ENCODE assay signal across 1 cellular context in the genomic region with DNA sequence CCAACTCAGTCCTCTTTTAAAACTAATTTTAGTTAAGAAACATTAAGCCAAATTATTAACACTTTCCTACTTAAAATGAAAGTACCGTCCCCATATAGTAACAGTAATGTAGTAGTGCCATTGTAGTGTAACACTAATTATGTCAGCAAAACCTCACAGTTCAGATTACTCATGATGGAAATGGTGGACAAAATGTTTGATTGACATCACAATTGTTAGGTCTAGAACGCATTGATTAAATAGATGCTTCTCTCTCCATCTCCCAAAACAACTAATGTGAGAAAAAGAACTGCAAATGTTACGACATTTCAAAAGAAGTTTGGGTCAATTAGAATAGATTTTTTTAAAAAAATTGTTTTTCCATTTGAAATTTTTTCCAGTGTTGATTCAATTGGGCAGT.
TF ChIP-seq lines count a peak whose summit lies in the region.

No MANE protein-coding gene starts in this region.

TF ChIP-seq in HepG2, 621 proteins besides CTCF, POLR2A, EP300 and RAD21:
- TF ChIP-seq ESRRA (CRISPR knock-in tag; IDR thresholded peaks at IDR 0.05; ENCODE audit: low read depth) (no peak), HNRNPL (IDR thresholded peaks at IDR 0.05; ENCODE audit: low read depth, low read length) (no peak), HDAC1 (CRISPR knock-in tag; IDR thresholded peaks at IDR 0.05) (no peak), ZNF703 (CRISPR knock-in tag; IDR thresholded peaks at IDR 0.05; ENCODE audit: borderline replicate concordance) (no peak), GPN1 (CRISPR knock-in tag; IDR thresholded peaks at IDR 0.05; ENCODE audit: borderline replicate concordance) (no peak), IKZF4 (CRISPR knock-in tag; IDR thresholded peaks at IDR 0.05; ENCODE audit: borderline replicate concordance, low read depth, not compliant biosample characterization) (no peak), POLR2G (IDR thresholded peaks at IDR 0.05; ENCODE audit: low read depth, low read length) (no peak), POLR2AphosphoS2 (IDR thresholded peaks at IDR 0.05; ENCODE audit: low read depth, low read length) (no peak), MZF1 (CRISPR knock-in tag; IDR thresholded peaks at IDR 0.05; ENCODE audit: borderline replicate concordance) (no peak), RCOR2 (CRISPR knock-in tag; IDR thresholded peaks at IDR 0.05) (no peak), DR1 (CRISPR knock-in tag; IDR thresholded peaks at IDR 0.05) (no peak), GATAD1 (CRISPR knock-in tag; IDR thresholded peaks at IDR 0.05) (no peak), YEATS2 (CRISPR knock-in tag; IDR thresholded peaks at IDR 0.05; ENCODE audit: borderline replicate concordance) (no peak), IRX3 (CRISPR knock-in tag; IDR thresholded peaks at IDR 0.05; ENCODE audit: borderline replicate concordance, low read depth) (no peak)
- TF ChIP-seq, protein P1, sequence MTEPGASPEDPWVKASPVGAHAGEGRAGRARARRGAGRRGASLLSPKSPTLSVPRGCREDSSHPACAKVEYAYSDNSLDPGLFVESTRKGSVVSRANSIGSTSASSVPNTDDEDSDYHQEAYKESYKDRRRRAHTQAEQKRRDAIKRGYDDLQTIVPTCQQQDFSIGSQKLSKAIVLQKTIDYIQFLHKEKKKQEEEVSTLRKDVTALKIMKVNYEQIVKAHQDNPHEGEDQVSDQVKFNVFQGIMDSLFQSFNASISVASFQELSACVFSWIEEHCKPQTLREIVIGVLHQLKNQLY (CRISPR knock-in tag; IDR thresholded peaks at IDR 0.05), result no peak
- TF ChIP-seq, protein P2, sequence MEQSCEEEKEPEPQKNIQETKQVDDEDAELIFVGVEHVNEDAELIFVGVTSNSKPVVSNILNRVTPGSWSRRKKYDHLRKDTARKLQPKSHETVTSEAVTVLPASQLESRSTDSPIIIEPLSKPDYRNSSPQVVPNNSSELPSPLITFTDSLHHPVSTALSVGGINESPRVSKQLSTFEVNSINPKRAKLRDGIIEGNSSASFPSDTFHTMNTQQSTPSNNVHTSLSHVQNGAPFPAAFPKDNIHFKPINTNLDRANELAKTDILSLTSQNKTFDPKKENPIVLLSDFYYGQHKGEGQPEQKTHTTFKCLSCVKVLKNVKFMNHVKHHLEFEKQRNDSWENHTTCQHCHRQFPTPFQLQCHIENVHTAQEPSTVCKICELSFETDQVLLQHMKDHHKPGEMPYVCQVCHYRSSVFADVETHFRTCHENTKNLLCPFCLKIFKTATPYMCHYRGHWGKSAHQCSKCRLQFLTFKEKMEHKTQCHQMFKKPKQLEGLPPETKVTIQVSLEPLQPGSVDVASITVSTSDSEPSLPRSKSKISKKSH (CRISPR knock-in tag; IDR thresholded peaks at IDR 0.05; ENCODE audit: borderline replicate concordance), result no peak
- TF ChIP-seq, protein P3, sequence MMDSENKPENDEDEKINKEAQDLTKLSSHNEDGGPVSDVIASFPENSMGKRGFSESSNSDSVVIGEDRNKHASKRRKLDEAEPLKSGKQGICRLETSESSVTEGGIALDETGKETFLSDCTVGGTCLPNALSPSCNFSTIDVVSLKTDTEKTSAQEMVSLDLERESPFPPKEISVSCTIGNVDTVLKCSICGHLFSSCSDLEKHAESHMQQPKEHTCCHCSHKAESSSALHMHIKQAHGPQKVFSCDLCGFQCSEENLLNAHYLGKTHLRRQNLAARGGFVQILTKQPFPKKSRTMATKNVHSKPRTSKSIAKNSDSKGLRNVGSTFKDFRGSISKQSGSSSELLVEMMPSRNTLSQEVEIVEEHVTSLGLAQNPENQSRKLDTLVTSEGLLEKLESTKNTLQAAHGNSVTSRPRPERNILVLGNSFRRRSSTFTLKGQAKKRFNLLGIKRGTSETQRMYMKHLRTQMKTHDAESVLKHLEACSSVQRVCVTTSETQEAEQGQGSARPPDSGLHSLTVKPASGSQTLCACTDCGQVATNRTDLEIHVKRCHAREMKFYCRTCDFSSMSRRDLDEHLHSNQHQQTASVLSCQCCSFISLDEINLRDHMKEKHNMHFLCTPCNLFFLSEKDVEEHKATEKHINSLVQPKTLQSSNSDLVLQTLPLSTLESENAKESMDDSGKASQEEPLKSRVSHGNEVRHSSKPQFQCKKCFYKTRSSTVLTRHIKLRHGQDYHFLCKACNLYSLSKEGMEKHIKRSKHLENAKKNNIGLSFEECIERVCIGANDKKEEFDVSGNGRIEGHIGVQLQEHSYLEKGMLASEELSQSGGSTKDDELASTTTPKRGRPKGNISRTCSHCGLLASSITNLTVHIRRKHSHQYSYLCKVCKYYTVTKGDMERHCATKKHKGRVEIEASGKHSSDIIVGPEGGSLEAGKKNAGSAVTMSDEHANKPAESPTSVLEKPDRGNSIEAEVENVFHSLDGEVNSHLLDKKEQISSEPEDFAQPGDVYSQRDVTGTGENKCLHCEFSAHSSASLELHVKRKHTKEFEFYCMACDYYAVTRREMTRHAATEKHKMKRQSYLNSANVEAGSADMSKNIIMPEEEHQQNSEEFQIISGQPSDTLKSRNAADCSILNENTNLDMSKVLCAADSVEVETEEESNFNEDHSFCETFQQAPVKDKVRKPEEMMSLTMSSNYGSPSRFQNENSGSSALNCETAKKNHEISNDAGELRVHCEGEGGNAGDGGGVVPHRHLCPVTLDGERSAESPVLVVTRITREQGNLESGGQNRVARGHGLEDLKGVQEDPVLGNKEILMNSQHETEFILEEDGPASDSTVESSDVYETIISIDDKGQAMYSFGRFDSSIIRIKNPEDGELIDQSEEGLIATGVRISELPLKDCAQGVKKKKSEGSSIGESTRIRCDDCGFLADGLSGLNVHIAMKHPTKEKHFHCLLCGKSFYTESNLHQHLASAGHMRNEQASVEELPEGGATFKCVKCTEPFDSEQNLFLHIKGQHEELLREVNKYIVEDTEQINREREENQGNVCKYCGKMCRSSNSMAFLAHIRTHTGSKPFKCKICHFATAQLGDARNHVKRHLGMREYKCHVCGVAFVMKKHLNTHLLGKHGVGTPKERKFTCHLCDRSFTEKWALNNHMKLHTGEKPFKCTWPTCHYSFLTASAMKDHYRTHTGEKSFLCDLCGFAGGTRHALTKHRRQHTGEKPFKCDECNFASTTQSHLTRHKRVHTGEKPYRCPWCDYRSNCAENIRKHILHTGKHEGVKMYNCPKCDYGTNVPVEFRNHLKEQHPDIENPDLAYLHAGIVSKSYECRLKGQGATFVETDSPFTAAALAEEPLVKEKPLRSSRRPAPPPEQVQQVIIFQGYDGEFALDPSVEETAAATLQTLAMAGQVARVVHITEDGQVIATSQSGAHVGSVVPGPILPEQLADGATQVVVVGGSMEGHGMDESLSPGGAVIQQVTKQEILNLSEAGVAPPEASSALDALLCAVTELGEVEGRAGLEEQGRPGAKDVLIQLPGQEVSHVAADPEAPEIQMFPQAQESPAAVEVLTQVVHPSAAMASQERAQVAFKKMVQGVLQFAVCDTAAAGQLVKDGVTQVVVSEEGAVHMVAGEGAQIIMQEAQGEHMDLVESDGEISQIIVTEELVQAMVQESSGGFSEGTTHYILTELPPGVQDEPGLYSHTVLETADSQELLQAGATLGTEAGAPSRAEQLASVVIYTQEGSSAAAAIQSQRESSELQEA (CRISPR knock-in tag; IDR thresholded peaks at IDR 0.05; ENCODE audit: not compliant biosample characterization), result no peak
- TF ChIP-seq, protein P4, sequence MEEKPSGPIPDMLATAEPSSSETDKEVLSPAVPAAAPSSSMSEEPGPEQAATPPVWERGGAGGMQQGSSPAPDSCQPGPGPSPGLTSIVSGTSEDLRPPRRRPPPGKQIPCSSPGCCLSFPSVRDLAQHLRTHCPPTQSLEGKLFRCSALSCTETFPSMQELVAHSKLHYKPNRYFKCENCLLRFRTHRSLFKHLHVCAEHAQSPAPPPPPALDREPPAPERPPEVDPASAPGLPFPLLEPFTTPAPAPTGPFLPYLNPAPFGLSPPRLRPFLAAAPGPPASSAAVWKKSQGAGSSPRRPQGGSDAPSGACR (CRISPR knock-in tag; IDR thresholded peaks at IDR 0.05), result no peak
- TF ChIP-seq, protein P5, sequence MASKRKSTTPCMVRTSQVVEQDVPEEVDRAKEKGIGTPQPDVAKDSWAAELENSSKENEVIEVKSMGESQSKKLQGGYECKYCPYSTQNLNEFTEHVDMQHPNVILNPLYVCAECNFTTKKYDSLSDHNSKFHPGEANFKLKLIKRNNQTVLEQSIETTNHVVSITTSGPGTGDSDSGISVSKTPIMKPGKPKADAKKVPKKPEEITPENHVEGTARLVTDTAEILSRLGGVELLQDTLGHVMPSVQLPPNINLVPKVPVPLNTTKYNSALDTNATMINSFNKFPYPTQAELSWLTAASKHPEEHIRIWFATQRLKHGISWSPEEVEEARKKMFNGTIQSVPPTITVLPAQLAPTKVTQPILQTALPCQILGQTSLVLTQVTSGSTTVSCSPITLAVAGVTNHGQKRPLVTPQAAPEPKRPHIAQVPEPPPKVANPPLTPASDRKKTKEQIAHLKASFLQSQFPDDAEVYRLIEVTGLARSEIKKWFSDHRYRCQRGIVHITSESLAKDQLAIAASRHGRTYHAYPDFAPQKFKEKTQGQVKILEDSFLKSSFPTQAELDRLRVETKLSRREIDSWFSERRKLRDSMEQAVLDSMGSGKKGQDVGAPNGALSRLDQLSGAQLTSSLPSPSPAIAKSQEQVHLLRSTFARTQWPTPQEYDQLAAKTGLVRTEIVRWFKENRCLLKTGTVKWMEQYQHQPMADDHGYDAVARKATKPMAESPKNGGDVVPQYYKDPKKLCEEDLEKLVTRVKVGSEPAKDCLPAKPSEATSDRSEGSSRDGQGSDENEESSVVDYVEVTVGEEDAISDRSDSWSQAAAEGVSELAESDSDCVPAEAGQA (IDR thresholded peaks at IDR 0.05; ENCODE audit: low read depth), result no peak
- TF ChIP-seq, protein P5 (CRISPR knock-in tag; IDR thresholded peaks at IDR 0.05; ENCODE audit: borderline replicate concordance), result no peak
- TF ChIP-seq, protein P6, sequence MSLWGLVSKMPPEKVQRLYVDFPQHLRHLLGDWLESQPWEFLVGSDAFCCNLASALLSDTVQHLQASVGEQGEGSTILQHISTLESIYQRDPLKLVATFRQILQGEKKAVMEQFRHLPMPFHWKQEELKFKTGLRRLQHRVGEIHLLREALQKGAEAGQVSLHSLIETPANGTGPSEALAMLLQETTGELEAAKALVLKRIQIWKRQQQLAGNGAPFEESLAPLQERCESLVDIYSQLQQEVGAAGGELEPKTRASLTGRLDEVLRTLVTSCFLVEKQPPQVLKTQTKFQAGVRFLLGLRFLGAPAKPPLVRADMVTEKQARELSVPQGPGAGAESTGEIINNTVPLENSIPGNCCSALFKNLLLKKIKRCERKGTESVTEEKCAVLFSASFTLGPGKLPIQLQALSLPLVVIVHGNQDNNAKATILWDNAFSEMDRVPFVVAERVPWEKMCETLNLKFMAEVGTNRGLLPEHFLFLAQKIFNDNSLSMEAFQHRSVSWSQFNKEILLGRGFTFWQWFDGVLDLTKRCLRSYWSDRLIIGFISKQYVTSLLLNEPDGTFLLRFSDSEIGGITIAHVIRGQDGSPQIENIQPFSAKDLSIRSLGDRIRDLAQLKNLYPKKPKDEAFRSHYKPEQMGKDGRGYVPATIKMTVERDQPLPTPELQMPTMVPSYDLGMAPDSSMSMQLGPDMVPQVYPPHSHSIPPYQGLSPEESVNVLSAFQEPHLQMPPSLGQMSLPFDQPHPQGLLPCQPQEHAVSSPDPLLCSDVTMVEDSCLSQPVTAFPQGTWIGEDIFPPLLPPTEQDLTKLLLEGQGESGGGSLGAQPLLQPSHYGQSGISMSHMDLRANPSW (CRISPR knock-in tag; IDR thresholded peaks at IDR 0.05; ENCODE audit: borderline replicate concordance), result no peak
